Comparison of ENCODE assay signal across 12 cellular contexts in genomic region chr2:181672255-181673008, GRCh38.
DNase-seq lines count a peak whose midpoint lies in the region; ATAC-seq and TF ChIP-seq lines count a peak whose summit lies in the region.
"Had no signal": no experiment of that assay in that cellular context is flagged by ENCODE, and none has a peak within 500 bp of the region (broad histone marks: within the 10 kb centered on the region; RNA-seq: fewer than 3 reads in every experiment).

No MANE protein-coding gene starts in this region.

- no peaks in the 10 kb centered on the region for H3K27me3 ChIP-seq in OCI-LY3 (ENCODE audit: low read depth, low read length)

- peak overlapping the region; percentile 72 for H3K27ac ChIP-seq in OCI-LY3 (ENCODE audit: low read length)
- H3K27ac ChIP-seq: neural progenitor cell, VCaP had no signal

- peak overlapping the region; percentile 13; the same call in 1 of the 2 replicates for H3K9ac ChIP-seq in OCI-LY3 (ENCODE audit: low read length)
- H3K9ac ChIP-seq: neural progenitor cell had no signal

- H3K36me3 ChIP-seq in OCI-LY3 (replicated peaks; ENCODE audit: low read depth, low read length): no peaks in the 10 kb centered on the region
- H3K36me3 ChIP-seq: neural progenitor cell had no signal

- H3K79me2 ChIP-seq in OCI-LY3 (ENCODE audit: low read length): no peaks in the 10 kb centered on the region

- H3K4me1 ChIP-seq in OCI-LY3 (ENCODE audit: low read length): peaks cover 46% of the 10 kb centered on the region
- H3K4me1 ChIP-seq: neural progenitor cell had no signal

- TF ChIP-seq CTCF in OCI-LY3 (IDR thresholded peaks at IDR 0.05; ENCODE audit: low read depth, low read length): no peak

- DNase-seq in RKO (ENCODE audit: low spot score): no peak
- DNase-seq in SIG-M5 treated with dmso at 0.1 percent for 504 hours (lab: John Stamatoyannopoulos, UW; ENCODE audit: unreplicated experiment): no peak
- DNase-seq in SW 1271 (lab: John Stamatoyannopoulos, UW): no peak
- DNase-seq in NCI-H524 treated with DMSO at 0.1 percent for 48 hours (lab: John Stamatoyannopoulos, UW): no peak
- DNase-seq: RPMI8226; stimulated activated naive CD4-positive, alpha-beta T cell had no signal

- ATAC-seq in GM18861 (IDR thresholded peaks at IDR 0.05; ENCODE audit: unreplicated experiment) (peak; percentile 69), GM21423 (IDR thresholded peaks at IDR 0.05; ENCODE audit: unreplicated experiment) (peak; percentile 90), HG03045 (IDR thresholded peaks at IDR 0.05; ENCODE audit: unreplicated experiment) (peak; percentile 86)

- peak overlapping the region; percentile 26 for H3K4me3 ChIP-seq in OCI-LY3 (ENCODE audit: low read length)
- H3K4me3 ChIP-seq: neural progenitor cell had no signal

- peak overlapping the region; percentile 75 for H3K4me2 ChIP-seq in OCI-LY3 (ENCODE audit: low read length)
- H3K4me2 ChIP-seq: neural progenitor cell had no signal

- H2AFZ ChIP-seq in OCI-LY3 (ENCODE audit: low read depth, low read length): no peak overlapping the region
- H2AFZ ChIP-seq: neural progenitor cell had no signal

- no peaks in the 10 kb centered on the region for H4K20me1 ChIP-seq in OCI-LY3 (ENCODE audit: insufficient read depth, low read length)

- H3K9me3 ChIP-seq in OCI-LY3 (ENCODE audit: insufficient read depth, low read length): no peaks in the 10 kb centered on the region
